In the genomic region with DNA sequence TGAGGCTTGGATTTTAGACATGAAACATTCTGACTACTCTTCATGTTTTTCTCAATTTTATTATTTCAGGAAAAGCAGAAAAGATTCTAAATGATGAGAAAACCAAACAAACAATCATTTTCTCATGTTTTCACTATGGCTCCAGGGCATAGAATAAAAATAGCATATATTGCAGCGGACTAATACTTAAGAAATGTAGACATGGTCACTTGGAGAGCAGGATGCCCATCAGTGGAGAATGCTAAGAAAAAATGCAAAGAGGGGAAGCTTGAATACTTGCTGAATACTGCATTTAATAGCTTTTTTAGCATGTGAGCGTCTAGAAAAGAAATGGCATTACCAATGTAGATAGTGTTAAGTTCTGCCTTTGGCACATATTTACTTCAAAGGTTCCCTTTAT, we compare ENCODE assay signal across 24 cellular contexts.
"Had no signal": no experiment of that assay in that cellular context is flagged by ENCODE, and none has a peak within 500 bp of the region (broad histone marks: within the 10 kb centered on the region; RNA-seq: fewer than 3 reads in every experiment).

No MANE protein-coding gene starts in this region.

- H3K4me1 Mint-ChIP-seq: naive thymus-derived CD8-positive, alpha-beta T cell; nephron progenitor cell had no signal

- H3K4me3 Mint-ChIP-seq: dendritic cell treated with granulocyte-macrophage colony-stimulating factor and Interleukin-4, amounts not matched to agents 40 ng/mL and 50 ng/mL, for 4 days; naive thymus-derived CD8-positive, alpha-beta T cell; nephron progenitor cell; type B pancreatic cell had no signal

- H3K9ac ChIP-seq: parathyroid adenoma had no signal

- H3K27ac ChIP-seq: esophagus squamous epithelium, lower lobe of right lung, parathyroid adenoma, right lobe of liver, stomach, testis, tibial artery had no signal

- H3K4me3 ChIP-seq: esophagus squamous epithelium, lower lobe of right lung, right lobe of liver, stomach, testis, tibial artery had no signal

- H3K79me2 ChIP-seq: parathyroid adenoma had no signal

- H3K9me3 Mint-ChIP-seq: dendritic cell treated with granulocyte-macrophage colony-stimulating factor and Interleukin-4, amounts not matched to agents 40 ng/mL and 50 ng/mL, for 4 days; nephron progenitor cell; type B pancreatic cell had no signal

- H3K36me3 Mint-ChIP-seq: naive thymus-derived CD8-positive, alpha-beta T cell; type B pancreatic cell had no signal

- H3K4me1 ChIP-seq: esophagus squamous epithelium, lower lobe of right lung, parathyroid adenoma, right lobe of liver, stomach, testis, tibial artery had no signal

- H3K27ac Mint-ChIP-seq: dendritic cell treated with granulocyte-macrophage colony-stimulating factor and Interleukin-4, amounts not matched to agents 40 ng/mL and 50 ng/mL, for 4 days; naive thymus-derived CD8-positive, alpha-beta T cell; nephron progenitor cell; progenitor cell of endocrine pancreas; type B pancreatic cell had no signal

- H2AFZ ChIP-seq: parathyroid adenoma had no signal

- DNase-seq: cerebellar nuclear complex; effector memory CD4-positive, alpha-beta T cell; erythroblast; esophagus squamous epithelium; head of caudate nucleus; left ventricle myocardium superior; lower lobe of right lung; naive thymus-derived CD8-positive, alpha-beta T cell; nephron progenitor cell; nucleus accumbens; right lobe of liver; small intestine; stimulated activated CD4-positive, alpha-beta T cell treated with anti-CD3 and anti-CD28 coated beads, Interleukin-12 subunit alpha, Interleukin-12 subunit beta, amount 100 ng/mL, for 4 hours; stimulated activated CD4-positive, alpha-beta T cell treated with anti-CD3 and anti-CD28 coated beads, Interleukin-1b, Interleukin-23, amount 100 ng/mL, for 48 hours; stimulated activated CD4-positive, alpha-beta T cell treated with anti-CD3 and anti-CD28 coated beads, Interleukin-4, amount 100 ng/mL, for 1 hour; stimulated activated CD8-positive, alpha-beta memory T cell treated with anti-CD3 and anti-CD28 coated beads, Interleukin-4, amount 100 ng/mL, for 48 hours; stimulated activated naive CD4-positive, alpha-beta T cell treated with Interleukin-2 at 50 U/mL for 16 hours; stomach; testis; tibial artery had no signal

- H3K27me3 Mint-ChIP-seq: dendritic cell treated with granulocyte-macrophage colony-stimulating factor and Interleukin-4, amounts not matched to agents 40 ng/mL and 50 ng/mL, for 4 days; naive thymus-derived CD8-positive, alpha-beta T cell had no signal

- H3K27me3 ChIP-seq: esophagus squamous epithelium, right lobe of liver, stomach, testis, tibial artery had no signal

- H3K9me3 ChIP-seq: esophagus squamous epithelium, lower lobe of right lung, right lobe of liver, stomach, testis, tibial artery had no signal

- ATAC-seq: left ventricle myocardium superior; lower lobe of right lung; naive thymus-derived CD8-positive, alpha-beta T cell; right lobe of liver had no signal

- H3K36me3 ChIP-seq: esophagus squamous epithelium, lower lobe of right lung, right lobe of liver, stomach had no signal
